Comparison of ENCODE assay signal across 1 cellular context in genomic region chr9:33823801-33824200, GRCh38.
TF ChIP-seq lines count a peak whose summit lies in the region.

No MANE protein-coding gene starts in this region.

TF ChIP-seq in GM12878, 131 proteins besides CTCF, POLR2A, EP300 and RAD21:
- TF ChIP-seq BCL3 (IDR thresholded peaks at IDR 0.05; ENCODE audit: borderline replicate concordance, insufficient read depth, low read depth, low read length, poor library complexity, severe bottlenecking) (no peak), SREBF2 (IDR thresholded peaks at IDR 0.05; ENCODE audit: low read length) (no peak), POLR2AphosphoS2 (IDR thresholded peaks at IDR 0.05; ENCODE audit: low read depth, low read length) (no peak)
TF ChIP-seq in GM12878: peak in this region for 0.
